19 cellular contexts compared by ENCODE assay signal in the genomic region with DNA sequence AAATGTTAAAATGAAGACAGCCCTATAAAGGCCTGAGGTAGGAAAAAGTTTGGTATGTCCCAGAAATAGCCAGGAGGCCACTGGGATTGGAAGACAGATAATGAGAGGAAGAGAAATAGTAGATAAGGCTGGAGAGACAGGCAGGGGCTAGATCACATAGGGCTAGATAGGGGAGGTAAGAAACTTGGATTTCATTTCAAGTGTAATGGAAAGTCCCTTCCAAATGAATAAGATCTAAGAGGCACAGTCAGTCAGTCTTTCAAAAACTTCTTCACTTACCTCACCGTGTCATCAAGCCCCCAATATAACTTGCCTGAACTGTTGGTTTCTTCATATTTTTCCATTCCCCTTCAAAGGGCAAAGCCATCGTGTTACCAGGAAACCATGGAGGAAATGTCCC.
"Had no signal": no experiment of that assay in that cellular context is flagged by ENCODE, and none has a peak within 500 bp of the region (broad histone marks: within the 10 kb centered on the region; RNA-seq: fewer than 3 reads in every experiment).

No MANE protein-coding gene starts in this region.

- H3K4me3 ChIP-seq: ascending aorta, gastrocnemius medialis, left lung, spleen, thoracic aorta, upper lobe of right lung had no signal

- H3K27me3 ChIP-seq: ascending aorta, gastrocnemius medialis, left lung, spleen, upper lobe of right lung had no signal

- FAIRE-seq: bronchial epithelial cell, kidney had no signal

- H3K4me1 ChIP-seq: ascending aorta, gastrocnemius medialis, left lung, spleen, upper lobe of right lung had no signal

- ATAC-seq: gastrocnemius medialis, left lung, upper lobe of right lung had no signal

- DNase-seq: activated CD4-positive, alpha-beta T cell treated with anti-CD3 and anti-CD28 coated beads, Interleukin-2, amount 10 ng/mL, durations not matched to agents 24 days and 14 days; activated CD8-positive, alpha-beta memory T cell treated with anti-CD3 and anti-CD28 coated beads for 24 hours; activated CD8-positive, alpha-beta memory T cell treated with anti-CD3 and anti-CD28 coated beads, Interleukin-2, amount 50 U/mL, for 48 hours; activated effector memory CD4-positive, alpha-beta T cell treated with anti-CD3 and anti-CD28 coated beads, Interleukin-2, amount 50 U/mL, for 16 hours; activated naive CD4-positive, alpha-beta T cell treated with anti-CD3 and anti-CD28 coated beads, Interleukin-2, amount 50 U/mL, for 16 hours; activated T-cell treated with anti-CD3 and anti-CD28 coated beads, Interleukin-2, amount 50 U/mL, for 48 hours; cerebellar nuclear complex; effector CD4-positive, alpha-beta T cell; gastrocnemius medialis; head of caudate nucleus; kidney; left lung; midbrain; spleen; stimulated activated CD4-positive, alpha-beta T cell treated with anti-CD3 and anti-CD28 coated beads, Interleukin-4, amount 100 ng/mL, for 4 hours; upper lobe of right lung had no signal

- H3K9me3 ChIP-seq: ascending aorta, gastrocnemius medialis, left lung, spleen, thoracic aorta, upper lobe of right lung had no signal

- H3K36me3 ChIP-seq: ascending aorta, gastrocnemius medialis, left lung, spleen, thoracic aorta, upper lobe of right lung had no signal

- H3K27ac ChIP-seq: ascending aorta, gastrocnemius medialis, left lung, spleen, thoracic aorta, upper lobe of right lung had no signal
